In the genomic region with DNA sequence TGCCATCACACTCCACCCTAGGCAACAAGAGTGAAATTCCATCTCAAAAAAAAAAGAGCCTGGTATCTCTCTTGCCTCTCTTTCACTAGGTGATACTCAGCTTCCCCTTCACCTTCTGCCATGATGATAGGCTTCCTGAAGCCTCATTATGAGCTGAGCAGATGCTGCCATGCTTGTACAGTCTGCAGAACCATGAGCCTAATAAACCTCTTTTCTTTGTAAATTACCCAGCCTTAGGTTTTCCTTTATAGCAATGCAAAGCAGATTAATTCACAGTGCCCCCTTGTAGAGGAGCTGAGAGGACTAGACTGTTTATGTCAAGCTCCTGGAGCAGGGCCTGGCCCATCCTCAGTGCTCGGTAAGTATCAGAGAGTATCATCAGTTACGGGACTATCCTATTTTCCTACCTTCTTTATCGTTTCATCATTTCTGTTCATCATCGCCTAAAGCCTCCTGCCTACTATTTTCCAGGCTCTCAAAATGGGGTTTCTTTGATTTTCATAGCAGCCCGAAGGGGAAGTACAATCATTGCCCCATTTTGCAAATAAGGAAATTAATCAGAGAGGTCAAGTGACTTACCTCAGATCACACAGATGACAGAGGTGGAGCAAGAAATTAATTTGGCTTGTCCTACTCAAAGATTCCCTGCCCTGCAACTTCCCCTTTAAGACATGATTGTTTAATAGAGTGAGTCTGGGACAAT, we compare ENCODE assay signal across 10 cellular contexts. TPM values are rescaled to one million over a fixed set of nuclear protein-coding genes. Genes with fewer than 3 reads are reported as not detected.
"Had no signal": no experiment of that assay in that cellular context is flagged by ENCODE, and none has a peak within 500 bp of the region (broad histone marks: within the 10 kb centered on the region; RNA-seq: fewer than 3 reads in every experiment).

No MANE protein-coding gene starts in this region.

- H3K4me1 Mint-ChIP-seq: IgD-negative memory B cell had no signal

- FAIRE-seq: HepG2 had no signal

- H3K4me1 ChIP-seq: HAP-1 had no signal

- H3K9me3 Mint-ChIP-seq: HFFc6 had no signal

- H3K27ac Mint-ChIP-seq: HFFc6, IgD-negative memory B cell had no signal

- H3K9me3 ChIP-seq: HAP-1 had no signal

- DNase-seq: GOT3, H7, HFFc6 had no signal

- ATAC-seq: HCT116, HepG2 had no signal

- H3K27ac ChIP-seq: HL-60 had no signal

- H3K36me3 Mint-ChIP-seq: IgD-negative memory B cell had no signal

- H3K36me3 ChIP-seq: HAP-1 had no signal

- H3K4me3 Mint-ChIP-seq: HFFc6 had no signal

- H3K4me3 ChIP-seq: HAP-1 had no signal

RNA-seq across cellular contexts. Expression of gene IGSF23, which starts 33.5 kb away (rescaled TPM):
- total RNA-seq: H4, H7, HFFc6, HT1080 had no signal
- polyA plus RNA-seq: IgD-negative memory B cell had no signal

RNA-seq across cellular contexts. Expression of gene CEACAM20, which starts 50.3 kb away (rescaled TPM):
- total RNA-seq: H4, H7, HepG2, HFFc6, HT1080 had no signal
- polyA plus RNA-seq: IgD-negative memory B cell had no signal
